29 cellular contexts compared by ENCODE assay signal in the genomic region with DNA sequence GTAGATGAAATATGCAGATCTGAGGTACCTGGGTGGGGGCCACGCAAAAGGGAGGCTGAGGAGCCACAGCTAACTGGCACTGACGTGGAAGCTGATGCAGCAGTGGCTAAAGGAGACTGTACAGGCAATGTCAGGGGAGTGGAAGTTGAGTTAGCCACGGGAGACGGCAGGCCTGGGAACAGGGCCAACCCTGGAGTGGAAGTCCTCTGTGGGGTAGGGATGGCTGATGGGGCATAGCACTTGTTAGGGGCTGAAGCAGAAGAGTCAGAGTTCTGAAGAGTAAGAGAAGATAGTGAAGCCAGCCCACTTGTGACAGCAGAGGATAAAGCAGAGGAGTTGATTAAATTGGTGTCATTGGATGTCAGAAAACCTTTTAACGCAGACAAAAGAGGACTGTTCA. TPM values are rescaled to one million over a fixed set of nuclear protein-coding genes. Genes with fewer than 3 reads are reported as not detected.
"Had no signal": no experiment of that assay in that cellular context is flagged by ENCODE, and none has a peak within 500 bp of the region (broad histone marks: within the 10 kb centered on the region; RNA-seq: fewer than 3 reads in every experiment).

No MANE protein-coding gene starts in this region.

- H3K27ac Mint-ChIP-seq: mesothelial cell of epicardium had no signal

- DNase-seq: dorsolateral prefrontal cortex; effector CD4-positive, alpha-beta T cell; foreskin fibroblast; gastrocnemius medialis; head of caudate nucleus; mesenchymal stem cell; mucosa of descending colon; naive B cell; nucleus accumbens; psoas muscle; right cardiac atrium; spleen; stimulated activated CD4-positive, alpha-beta T cell treated with anti-CD3 and anti-CD28 coated beads, Interleukin-4, amount 100 ng/mL, for 4 hours; stimulated activated naive B cell treated with anti-CD40 and anti-IgM and Interleukin-4, amounts not matched to agents 10 μg/mL and 1 μg/mL and 100 μg/mL, for 72 hours; stomach; thyroid gland; trophoblast cell had no signal

- H3K4me1 Mint-ChIP-seq: mesothelial cell of epicardium, naive B cell, nephron had no signal

- ATAC-seq: esophagus mucosa; gastrocnemius medialis; psoas muscle; right cardiac atrium; stimulated activated naive B cell treated with anti-CD40 and anti-IgM and Interleukin-4, amounts not matched to agents 10 μg/mL and 1 μg/mL and 100 μg/mL, for 72 hours had no signal

- H3K9me3 Mint-ChIP-seq: mesothelial cell of epicardium; naive B cell; nephron; stimulated activated naive B cell treated with anti-CD40 and anti-IgM and Interleukin-4, amounts not matched to agents 10 μg/mL and 1 μg/mL and 100 μg/mL, for 72 hours had no signal

- H3K27me3 Mint-ChIP-seq: naive B cell; stimulated activated naive B cell treated with anti-CD40 and anti-IgM and Interleukin-4, amounts not matched to agents 10 μg/mL and 1 μg/mL and 100 μg/mL, for 72 hours had no signal

- H3K4me3 Mint-ChIP-seq: mesothelial cell of epicardium; naive B cell; nephron; stimulated activated naive B cell treated with anti-CD40 and anti-IgM and Interleukin-4, amounts not matched to agents 10 μg/mL and 1 μg/mL and 100 μg/mL, for 72 hours had no signal

RNA-seq across cellular contexts. Expression of a gene that starts 22.8 kb away (rescaled TPM):
- total RNA-seq: dorsolateral prefrontal cortex, esophagus mucosa, gastrocnemius medialis, glomerular endothelial cell, left lobe of liver, lower leg skin, lung microvascular endothelial cell, mesothelial cell of epicardium, osteocyte, psoas muscle, renal cortical epithelial cell, right cardiac atrium, spleen, stomach, subcutaneous adipose tissue, thyroid gland, ureter, vagina had no signal
